Comparison of ENCODE assay signal across 1 cellular context in genomic region chr13:30362005-30362788, GRCh38.
TF ChIP-seq lines count a peak whose summit lies in the region.

No MANE protein-coding gene starts in this region.

TF ChIP-seq in K562, 482 proteins besides CTCF, POLR2A, EP300 and RAD21:
- TF ChIP-seq, protein P1, sequence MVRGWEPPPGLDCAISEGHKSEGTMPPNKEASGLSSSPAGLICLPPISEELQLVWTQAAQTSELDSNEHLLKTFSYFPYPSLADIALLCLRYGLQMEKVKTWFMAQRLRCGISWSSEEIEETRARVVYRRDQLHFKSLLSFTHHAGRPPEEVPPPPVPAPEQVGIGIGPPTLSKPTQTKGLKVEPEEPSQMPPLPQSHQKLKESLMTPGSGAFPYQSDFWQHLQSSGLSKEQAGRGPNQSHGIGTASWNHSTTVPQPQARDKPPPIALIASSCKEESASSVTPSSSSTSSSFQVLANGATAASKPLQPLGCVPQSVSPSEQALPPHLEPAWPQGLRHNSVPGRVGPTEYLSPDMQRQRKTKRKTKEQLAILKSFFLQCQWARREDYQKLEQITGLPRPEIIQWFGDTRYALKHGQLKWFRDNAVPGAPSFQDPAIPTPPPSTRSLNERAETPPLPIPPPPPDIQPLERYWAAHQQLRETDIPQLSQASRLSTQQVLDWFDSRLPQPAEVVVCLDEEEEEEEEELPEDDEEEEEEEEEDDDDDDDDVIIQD (CRISPR knock-in tag; IDR thresholded peaks at IDR 0.05) = no peak
- TF ChIP-seq, protein P2, sequence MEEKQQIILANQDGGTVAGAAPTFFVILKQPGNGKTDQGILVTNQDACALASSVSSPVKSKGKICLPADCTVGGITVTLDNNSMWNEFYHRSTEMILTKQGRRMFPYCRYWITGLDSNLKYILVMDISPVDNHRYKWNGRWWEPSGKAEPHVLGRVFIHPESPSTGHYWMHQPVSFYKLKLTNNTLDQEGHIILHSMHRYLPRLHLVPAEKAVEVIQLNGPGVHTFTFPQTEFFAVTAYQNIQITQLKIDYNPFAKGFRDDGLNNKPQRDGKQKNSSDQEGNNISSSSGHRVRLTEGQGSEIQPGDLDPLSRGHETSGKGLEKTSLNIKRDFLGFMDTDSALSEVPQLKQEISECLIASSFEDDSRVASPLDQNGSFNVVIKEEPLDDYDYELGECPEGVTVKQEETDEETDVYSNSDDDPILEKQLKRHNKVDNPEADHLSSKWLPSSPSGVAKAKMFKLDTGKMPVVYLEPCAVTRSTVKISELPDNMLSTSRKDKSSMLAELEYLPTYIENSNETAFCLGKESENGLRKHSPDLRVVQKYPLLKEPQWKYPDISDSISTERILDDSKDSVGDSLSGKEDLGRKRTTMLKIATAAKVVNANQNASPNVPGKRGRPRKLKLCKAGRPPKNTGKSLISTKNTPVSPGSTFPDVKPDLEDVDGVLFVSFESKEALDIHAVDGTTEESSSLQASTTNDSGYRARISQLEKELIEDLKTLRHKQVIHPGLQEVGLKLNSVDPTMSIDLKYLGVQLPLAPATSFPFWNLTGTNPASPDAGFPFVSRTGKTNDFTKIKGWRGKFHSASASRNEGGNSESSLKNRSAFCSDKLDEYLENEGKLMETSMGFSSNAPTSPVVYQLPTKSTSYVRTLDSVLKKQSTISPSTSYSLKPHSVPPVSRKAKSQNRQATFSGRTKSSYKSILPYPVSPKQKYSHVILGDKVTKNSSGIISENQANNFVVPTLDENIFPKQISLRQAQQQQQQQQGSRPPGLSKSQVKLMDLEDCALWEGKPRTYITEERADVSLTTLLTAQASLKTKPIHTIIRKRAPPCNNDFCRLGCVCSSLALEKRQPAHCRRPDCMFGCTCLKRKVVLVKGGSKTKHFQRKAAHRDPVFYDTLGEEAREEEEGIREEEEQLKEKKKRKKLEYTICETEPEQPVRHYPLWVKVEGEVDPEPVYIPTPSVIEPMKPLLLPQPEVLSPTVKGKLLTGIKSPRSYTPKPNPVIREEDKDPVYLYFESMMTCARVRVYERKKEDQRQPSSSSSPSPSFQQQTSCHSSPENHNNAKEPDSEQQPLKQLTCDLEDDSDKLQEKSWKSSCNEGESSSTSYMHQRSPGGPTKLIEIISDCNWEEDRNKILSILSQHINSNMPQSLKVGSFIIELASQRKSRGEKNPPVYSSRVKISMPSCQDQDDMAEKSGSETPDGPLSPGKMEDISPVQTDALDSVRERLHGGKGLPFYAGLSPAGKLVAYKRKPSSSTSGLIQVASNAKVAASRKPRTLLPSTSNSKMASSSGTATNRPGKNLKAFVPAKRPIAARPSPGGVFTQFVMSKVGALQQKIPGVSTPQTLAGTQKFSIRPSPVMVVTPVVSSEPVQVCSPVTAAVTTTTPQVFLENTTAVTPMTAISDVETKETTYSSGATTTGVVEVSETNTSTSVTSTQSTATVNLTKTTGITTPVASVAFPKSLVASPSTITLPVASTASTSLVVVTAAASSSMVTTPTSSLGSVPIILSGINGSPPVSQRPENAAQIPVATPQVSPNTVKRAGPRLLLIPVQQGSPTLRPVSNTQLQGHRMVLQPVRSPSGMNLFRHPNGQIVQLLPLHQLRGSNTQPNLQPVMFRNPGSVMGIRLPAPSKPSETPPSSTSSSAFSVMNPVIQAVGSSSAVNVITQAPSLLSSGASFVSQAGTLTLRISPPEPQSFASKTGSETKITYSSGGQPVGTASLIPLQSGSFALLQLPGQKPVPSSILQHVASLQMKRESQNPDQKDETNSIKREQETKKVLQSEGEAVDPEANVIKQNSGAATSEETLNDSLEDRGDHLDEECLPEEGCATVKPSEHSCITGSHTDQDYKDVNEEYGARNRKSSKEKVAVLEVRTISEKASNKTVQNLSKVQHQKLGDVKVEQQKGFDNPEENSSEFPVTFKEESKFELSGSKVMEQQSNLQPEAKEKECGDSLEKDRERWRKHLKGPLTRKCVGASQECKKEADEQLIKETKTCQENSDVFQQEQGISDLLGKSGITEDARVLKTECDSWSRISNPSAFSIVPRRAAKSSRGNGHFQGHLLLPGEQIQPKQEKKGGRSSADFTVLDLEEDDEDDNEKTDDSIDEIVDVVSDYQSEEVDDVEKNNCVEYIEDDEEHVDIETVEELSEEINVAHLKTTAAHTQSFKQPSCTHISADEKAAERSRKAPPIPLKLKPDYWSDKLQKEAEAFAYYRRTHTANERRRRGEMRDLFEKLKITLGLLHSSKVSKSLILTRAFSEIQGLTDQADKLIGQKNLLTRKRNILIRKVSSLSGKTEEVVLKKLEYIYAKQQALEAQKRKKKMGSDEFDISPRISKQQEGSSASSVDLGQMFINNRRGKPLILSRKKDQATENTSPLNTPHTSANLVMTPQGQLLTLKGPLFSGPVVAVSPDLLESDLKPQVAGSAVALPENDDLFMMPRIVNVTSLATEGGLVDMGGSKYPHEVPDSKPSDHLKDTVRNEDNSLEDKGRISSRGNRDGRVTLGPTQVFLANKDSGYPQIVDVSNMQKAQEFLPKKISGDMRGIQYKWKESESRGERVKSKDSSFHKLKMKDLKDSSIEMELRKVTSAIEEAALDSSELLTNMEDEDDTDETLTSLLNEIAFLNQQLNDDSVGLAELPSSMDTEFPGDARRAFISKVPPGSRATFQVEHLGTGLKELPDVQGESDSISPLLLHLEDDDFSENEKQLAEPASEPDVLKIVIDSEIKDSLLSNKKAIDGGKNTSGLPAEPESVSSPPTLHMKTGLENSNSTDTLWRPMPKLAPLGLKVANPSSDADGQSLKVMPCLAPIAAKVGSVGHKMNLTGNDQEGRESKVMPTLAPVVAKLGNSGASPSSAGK (IDR thresholded peaks at IDR 0.05) = no peak
- TF ChIP-seq ZNF592 (IDR thresholded peaks at IDR 0.05) (no peak), DPF2 (IDR thresholded peaks at IDR 0.05) (no peak), ERF (CRISPR knock-in tag; IDR thresholded peaks at IDR 0.05) (no peak)
